In the genomic region with DNA sequence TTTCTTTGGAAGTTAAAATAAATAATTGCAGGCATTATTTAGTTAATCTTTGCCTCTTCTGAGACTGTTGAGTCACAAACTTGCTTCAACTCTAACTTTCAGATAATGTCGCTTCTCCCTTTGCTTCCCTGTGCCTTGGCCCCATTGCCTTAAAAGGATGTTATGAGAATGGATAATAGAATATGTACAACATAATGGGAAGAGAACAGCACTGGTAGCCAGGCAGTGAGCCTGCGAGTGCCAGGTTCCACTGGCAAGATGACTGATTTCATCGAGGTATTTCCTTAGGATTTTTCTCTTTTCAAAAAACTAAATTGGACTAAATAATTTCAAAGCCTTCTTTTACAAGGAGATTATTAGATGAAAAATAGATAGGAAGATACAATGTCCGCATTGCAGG, we compare ENCODE assay signal across 21 cellular contexts.
"Had no signal": no experiment of that assay in that cellular context is flagged by ENCODE, and none has a peak within 500 bp of the region (broad histone marks: within the 10 kb centered on the region; RNA-seq: fewer than 3 reads in every experiment).

No MANE protein-coding gene starts in this region.

- H3K79me2 ChIP-seq: hepatocyte had no signal

- H3K9me3 ChIP-seq: left ventricle myocardium inferior, lower lobe of right lung, pancreas, testis, tibial nerve, upper lobe of right lung had no signal

- H3K27me3 ChIP-seq: hepatocyte, pancreas, testis, tibial nerve, upper lobe of right lung had no signal

- H3K27ac Mint-ChIP-seq: dendritic cell treated with granulocyte-macrophage colony-stimulating factor and Interleukin-4, amounts not matched to agents 40 ng/mL and 50 ng/mL, for 4 days; memory B cell; natural killer cell treated with Interleukin-12 subunit alpha and Interleukin-12 subunit beta and Interleukin-15 and Interleukin-18, amount 100 ng/mL, for 72 hours; progenitor cell of endocrine pancreas had no signal

- H3K27me3 Mint-ChIP-seq: dendritic cell treated with granulocyte-macrophage colony-stimulating factor and Interleukin-4, amounts not matched to agents 40 ng/mL and 50 ng/mL, for 4 days had no signal

- H3K27ac ChIP-seq: foreskin keratinocyte, hepatocyte, left ventricle myocardium inferior, lower lobe of right lung, pancreas, testis, tibial nerve, upper lobe of right lung had no signal

- ATAC-seq: foreskin keratinocyte; left cardiac atrium; lower lobe of right lung; natural killer cell treated with Interleukin-12 subunit alpha and Interleukin-12 subunit beta and Interleukin-15 and Interleukin-18, amount 100 ng/mL, for 72 hours; pancreas; right cardiac atrium; upper lobe of right lung had no signal

- H3K9me3 Mint-ChIP-seq: dendritic cell treated with granulocyte-macrophage colony-stimulating factor and Interleukin-4, amounts not matched to agents 40 ng/mL and 50 ng/mL, for 4 days; memory B cell; natural killer cell treated with Interleukin-12 subunit alpha and Interleukin-12 subunit beta and Interleukin-15 and Interleukin-18, amount 100 ng/mL, for 72 hours had no signal

- H2AFZ ChIP-seq: hepatocyte had no signal

- H3K4me3 Mint-ChIP-seq: dendritic cell treated with granulocyte-macrophage colony-stimulating factor and Interleukin-4, amounts not matched to agents 40 ng/mL and 50 ng/mL, for 4 days; memory B cell; natural killer cell treated with Interleukin-12 subunit alpha and Interleukin-12 subunit beta and Interleukin-15 and Interleukin-18, amount 100 ng/mL, for 72 hours had no signal

- H3K36me3 Mint-ChIP-seq: memory B cell; natural killer cell treated with Interleukin-12 subunit alpha and Interleukin-12 subunit beta and Interleukin-15 and Interleukin-18, amount 100 ng/mL, for 72 hours had no signal

- H3K4me1 ChIP-seq: foreskin keratinocyte, left ventricle myocardium inferior, pancreas, testis had no signal

- DNase-seq: erythroblast; foreskin keratinocyte; kidney; left cardiac atrium; left ventricle myocardium inferior; lower lobe of right lung; midbrain; occipital lobe; pancreas; right cardiac atrium; small intestine; stimulated activated CD4-positive, alpha-beta T cell treated with anti-CD3 and anti-CD28 coated beads, Interleukin-2, amount 100 ng/mL, for 48 hours; stimulated activated naive CD4-positive, alpha-beta T cell treated with Interleukin-2 at 50 U/mL for 16 hours; testis; upper lobe of right lung had no signal

- H3K4me1 Mint-ChIP-seq: memory B cell had no signal

- H3K4me2 ChIP-seq: hepatocyte had no signal
